ENCODE assay signal across 15 cellular contexts in genomic region chr4:76764251-76764650, GRCh38.
A peak's percentile ranks its signal among the peaks of the same experiment; 100 is the strongest.
DNase-seq lines count a peak whose midpoint lies in the region; TF ChIP-seq lines count a peak whose summit lies in the region.
"Had no signal": no experiment of that assay in that cellular context is flagged by ENCODE, and none has a peak within 500 bp of the region (broad histone marks: within the 10 kb centered on the region; RNA-seq: fewer than 3 reads in every experiment).

No MANE protein-coding gene starts in this region.

- H3K9ac ChIP-seq in SK-N-SH: no peak overlapping the region
- H3K9ac ChIP-seq: BLaER1 treated with 17β-estradiol and CSF1 and Interleukin-3, amounts not matched to agents 10 nM and 100 nM had no signal

- peaks cover 16% of the 10 kb centered on the region for H3K36me3 Mint-ChIP-seq in neural crest cell (ENCODE audit: low read depth)
- H3K36me3 Mint-ChIP-seq in activated T-helper 1 cell treated with anti-CD3 and anti-CD28 coated beads, Interleukin-12 subunit alpha, Interleukin-12 subunit beta, Interleukin-2, Interleukin-4 antibody, amounts not matched to agents 30 ng/mL and 10 ng/mL and 1 ng/mL, durations not matched to agents 14 hours and 24 hours and 36 hours (ENCODE audit: low read depth): no peaks in the 10 kb centered on the region
- H3K36me3 Mint-ChIP-seq: memory B cell had no signal

- H3K27me3 ChIP-seq in SK-N-SH (ENCODE audit: insufficient read depth) (no peaks in the 10 kb centered on the region), A673 (replicated peaks; ENCODE audit: insufficient read depth, low read depth, low read length, poor library complexity) (no peaks in the 10 kb centered on the region)
- H3K27me3 ChIP-seq: BLaER1 treated with 17β-estradiol and CSF1 and Interleukin-3, amounts not matched to agents 10 nM and 100 nM; body of pancreas had no signal

- H2AFZ ChIP-seq in SK-N-SH (ENCODE audit: low read depth): no peak overlapping the region

- H3F3A ChIP-seq in SK-N-SH (replicated peaks; ENCODE audit: insufficient read depth): peaks cover 19% of the 10 kb centered on the region

- CTCF ChIA-PET in SK-N-SH (lab: Yijun Ruan, JAX): no interaction called here
- CTCF ChIA-PET in A673 (lab: Charles Lee): no interaction called here

- intact Hi-C loops in A673 (cut with micrococcal nuclease; ENCODE audit: unreplicated experiment): no loop called here
- intact Hi-C loops in activated T-helper 1 cell treated with anti-CD3 and anti-CD28 coated beads, Interleukin-12 subunit alpha, Interleukin-12 subunit beta, Interleukin-2, Interleukin-4 antibody, amounts not matched to agents 30 ng/mL and 10 ng/mL and 1 ng/mL, durations not matched to agents 14 hours and 24 hours and 36 hours (cut with micrococcal nuclease): no loop called here

- no peak; a peak in 1 of 4 replicates for TF ChIP-seq EP300 in SK-N-SH (IDR thresholded peaks at IDR 0.05; ENCODE audit: borderline replicate concordance in 1 of 2, low read depth in 1 of 2, low read length in 1 of 2)

- H3K79me2 ChIP-seq in SK-N-SH (ENCODE audit: insufficient read depth): peaks cover 18% of the 10 kb centered on the region; the same call in 1 of the 2 replicates

- H3K27me3 Mint-ChIP-seq in neural crest cell (ENCODE audit: low read depth): no peaks in the 10 kb centered on the region
- H3K27me3 Mint-ChIP-seq in activated T-helper 1 cell treated with anti-CD3 and anti-CD28 coated beads, Interleukin-12 subunit alpha, Interleukin-12 subunit beta, Interleukin-2, Interleukin-4 antibody, amounts not matched to agents 30 ng/mL and 10 ng/mL and 1 ng/mL, durations not matched to agents 14 hours and 24 hours and 36 hours (ENCODE audit: insufficient read depth): peaks cover 6% of the 10 kb centered on the region

- no peak for TF ChIP-seq RAD21 in SK-N-SH (IDR thresholded peaks at IDR 0.05; ENCODE audit: low read length)

- no peaks in the 10 kb centered on the region for H4K20me1 ChIP-seq in SK-N-SH (ENCODE audit: insufficient read depth)
- H4K20me1 ChIP-seq: BLaER1 treated with 17β-estradiol and CSF1 and Interleukin-3, amounts not matched to agents 10 nM and 100 nM had no signal

- H3K4me3 ChIP-seq in SK-N-SH (ENCODE audit: low read depth in 2 of 2, low read length in 1 of 2) (no peak overlapping the region), A673 (ENCODE audit: low read depth, low read length, poor library complexity, severe bottlenecking) (no peak overlapping the region)
- H3K4me3 ChIP-seq: BLaER1 treated with 17β-estradiol and CSF1 and Interleukin-3, amounts not matched to agents 10 nM and 100 nM; body of pancreas; prostate gland had no signal

- POLR2A ChIA-PET in SK-N-SH (lab: Yijun Ruan, JAX) (no interaction called here), A673 (lab: Charles Lee; ENCODE audit: low non-redundant PET) (no interaction called here)

- BruUV-seq in A673 (replicated peaks; lab: Mats Ljungman, UMichigan): no TSS peak

- H3K9me2 ChIP-seq in SK-N-SH: no peaks in the 10 kb centered on the region

- H3K36me3 ChIP-seq in SK-N-SH (replicated peaks in 1 of 2; ENCODE audit: control insufficient read depth in 1 of 2, insufficient read depth in 2 of 2, low read length in 1 of 2) (peaks cover 47 to 51% of the 10 kb centered on the region in 2 experiments), A673 (ENCODE audit: insufficient read depth, low read length, poor library complexity, severe bottlenecking) (no peaks in the 10 kb centered on the region)
- H3K36me3 ChIP-seq: prostate gland had no signal

- no peak overlapping the region for H3K4me3 Mint-ChIP-seq in neural crest cell
- no peak overlapping the region for H3K4me3 Mint-ChIP-seq in activated T-helper 1 cell treated with anti-CD3 and anti-CD28 coated beads, Interleukin-12 subunit alpha, Interleukin-12 subunit beta, Interleukin-2, Interleukin-4 antibody, amounts not matched to agents 30 ng/mL and 10 ng/mL and 1 ng/mL, durations not matched to agents 14 hours and 24 hours and 36 hours
- H3K4me3 Mint-ChIP-seq: activated CD4-positive, alpha-beta T cell treated with anti-CD3 and anti-CD28 coated beads, Interleukin-2, amount 10 ng/mL, durations not matched to agents 24 days and 14 days; memory B cell had no signal

- DNase-seq in ELF-1 (ENCODE audit: low read depth, low spot score): peak; percentile 27
- no peak for DNase-seq in SK-N-SH
- DNase-seq in fibroblast of gingiva (ENCODE audit: low read depth): peak; percentile 65
- DNase-seq in neural crest cell (ENCODE audit: low read depth, low spot score): no peak
- no peak for DNase-seq in A673 (ENCODE audit: low spot score)
- no peak for DNase-seq in activated T-helper 1 cell treated with anti-CD3 and anti-CD28 coated beads, Interleukin-12 subunit alpha, Interleukin-12 subunit beta, Interleukin-2, Interleukin-4 antibody, amounts not matched to agents 30 ng/mL and 10 ng/mL and 1 ng/mL, durations not matched to agents 14 hours and 24 hours and 36 hours (ENCODE audit: low spot score)
- no peak for DNase-seq in SW480 (ENCODE audit: low spot score)
- DNase-seq in activated effector memory CD4-positive, alpha-beta T cell treated with anti-CD3 and anti-CD28 coated beads, Interleukin-2, amount 50 U/mL, for 16 hours: no peak
- DNase-seq: activated CD4-positive, alpha-beta T cell treated with anti-CD3 and anti-CD28 coated beads, Interleukin-2, amount 10 ng/mL, durations not matched to agents 24 days and 14 days; activated T-cell treated with anti-CD3 and anti-CD28 coated beads, Interleukin-2, amount 50 U/mL, for 48 hours; body of pancreas; stimulated activated naive CD4-positive, alpha-beta T cell treated with Interleukin-2 at 50 U/mL for 16 hours had no signal

- H3K4me2 ChIP-seq in SK-N-SH: no peak overlapping the region
- H3K4me2 ChIP-seq: BLaER1 treated with 17β-estradiol and CSF1 and Interleukin-3, amounts not matched to agents 10 nM and 100 nM had no signal

- 56% methylated on average over 1 of the region's 1 CpG for WGBS in SK-N-SH (ENCODE audit: low lambda C conversion rate)

- H3K9me3 Mint-ChIP-seq in neural crest cell: no peaks in the 10 kb centered on the region
- H3K9me3 Mint-ChIP-seq in activated T-helper 1 cell treated with anti-CD3 and anti-CD28 coated beads, Interleukin-12 subunit alpha, Interleukin-12 subunit beta, Interleukin-2, Interleukin-4 antibody, amounts not matched to agents 30 ng/mL and 10 ng/mL and 1 ng/mL, durations not matched to agents 14 hours and 24 hours and 36 hours: no peaks in the 10 kb centered on the region
- H3K9me3 Mint-ChIP-seq: activated CD4-positive, alpha-beta T cell treated with anti-CD3 and anti-CD28 coated beads, Interleukin-2, amount 10 ng/mL, durations not matched to agents 24 days and 14 days; memory B cell had no signal

- H3K27ac ChIP-seq in SK-N-SH (ENCODE audit: low read depth in 2 of 2, low read length in 1 of 2) (peak overlapping the region; percentile 61 to 62; a peak in 3 of 4 replicates), A673 (ENCODE audit: low read depth, low read length, poor library complexity, severe bottlenecking) (no peak overlapping the region)
- H3K27ac ChIP-seq: BLaER1 treated with 17β-estradiol and CSF1 and Interleukin-3, amounts not matched to agents 10 nM and 100 nM; body of pancreas; prostate gland had no signal

- no peaks in the 10 kb centered on the region for H3K9me3 ChIP-seq in SK-N-SH
- no peaks in the 10 kb centered on the region for H3K9me3 ChIP-seq in A673 (ENCODE audit: low read depth, low read length, poor library complexity, severe bottlenecking)
- H3K9me3 ChIP-seq: BLaER1 treated with 17β-estradiol and CSF1 and Interleukin-3, amounts not matched to agents 10 nM and 100 nM; body of pancreas; prostate gland had no signal

- H3K4me1 ChIP-seq in SK-N-SH (ENCODE audit: control insufficient read depth in 1 of 2, insufficient read depth in 2 of 2, low read depth in 1 of 2, low read length in 1 of 2): peaks cover 0 to 6% of the 10 kb centered on the region in 2 experiments; a peak in 2 of 4 replicates
- no peaks in the 10 kb centered on the region for H3K4me1 ChIP-seq in A673 (ENCODE audit: insufficient read depth, low read length, poor library complexity, severe bottlenecking)
- H3K4me1 ChIP-seq: BLaER1 treated with 17β-estradiol and CSF1 and Interleukin-3, amounts not matched to agents 10 nM and 100 nM; prostate gland had no signal

- H3K4me1 Mint-ChIP-seq in neural crest cell: peaks cover 53% of the 10 kb centered on the region
- peaks cover 2% of the 10 kb centered on the region for H3K4me1 Mint-ChIP-seq in activated T-helper 1 cell treated with anti-CD3 and anti-CD28 coated beads, Interleukin-12 subunit alpha, Interleukin-12 subunit beta, Interleukin-2, Interleukin-4 antibody, amounts not matched to agents 30 ng/mL and 10 ng/mL and 1 ng/mL, durations not matched to agents 14 hours and 24 hours and 36 hours (ENCODE audit: low read depth)
- H3K4me1 Mint-ChIP-seq: activated CD4-positive, alpha-beta T cell treated with anti-CD3 and anti-CD28 coated beads, Interleukin-2, amount 10 ng/mL, durations not matched to agents 24 days and 14 days; memory B cell had no signal

- H3K27ac Mint-ChIP-seq in neural crest cell (ENCODE audit: unreplicated experiment): peak overlapping the region; percentile 21
- H3K27ac Mint-ChIP-seq in activated T-helper 1 cell treated with anti-CD3 and anti-CD28 coated beads, Interleukin-12 subunit alpha, Interleukin-12 subunit beta, Interleukin-2, Interleukin-4 antibody, amounts not matched to agents 30 ng/mL and 10 ng/mL and 1 ng/mL, durations not matched to agents 14 hours and 24 hours and 36 hours: no peak overlapping the region
- H3K27ac Mint-ChIP-seq: activated CD4-positive, alpha-beta T cell treated with anti-CD3 and anti-CD28 coated beads, Interleukin-2, amount 10 ng/mL, durations not matched to agents 24 days and 14 days; memory B cell had no signal

- TF ChIP-seq CTCF in SK-N-SH (IDR thresholded peaks at IDR 0.05) (no peak), neural crest cell (conservative IDR thresholded peaks at IDR 0.05) (no peak), A673 (conservative IDR thresholded peaks at IDR 0.05; ENCODE audit: low read depth, low read length) (no peak)

TF ChIP-seq in SK-N-SH, 30 proteins besides CTCF, POLR2A, EP300 and RAD21:
- peak; percentile 12; the same call in 1 of the 2 replicates for TF ChIP-seq ELF1 (IDR thresholded peaks at IDR 0.05)
- TF ChIP-seq NRF1 (IDR thresholded peaks at IDR 0.05; ENCODE audit: low read depth, low read length): no peak
- TF ChIP-seq TCF12 (IDR thresholded peaks at IDR 0.05): 0 out of 2 replicates have a peak, but pooled peaks have one; percentile 15
- peak; percentile 24; the same call in 1 of the 2 replicates for TF ChIP-seq TEAD4 (IDR thresholded peaks at IDR 0.05; ENCODE audit: borderline replicate concordance, insufficient read depth)
- TF ChIP-seq RXRA (IDR thresholded peaks at IDR 0.05; ENCODE audit: borderline replicate concordance, low read depth): no peak
- TF ChIP-seq USF1 (IDR thresholded peaks at IDR 0.05; ENCODE audit: borderline replicate concordance, low read depth): no peak

Comparison
In these comparisons a context has a peak if more than half of its experiments do, and no peak if none do; other contexts are left out.
1. DNase-seq: peak in ELF-1 (single experiment) and fibroblast of gingiva (single experiment); none in SK-N-SH (single experiment), neural crest cell (single experiment), A673 (single experiment), activated T-helper 1 cell treated with anti-CD3 and anti-CD28 coated beads, Interleukin-12 subunit alpha, Interleukin-12 subunit beta, Interleukin-2, Interleukin-4 antibody, amounts not matched to agents 30 ng/mL and 10 ng/mL and 1 ng/mL, durations not matched to agents 14 hours and 24 hours and 36 hours (single experiment), SW480 (single experiment) and activated effector memory CD4-positive, alpha-beta T cell treated with anti-CD3 and anti-CD28 coated beads, Interleukin-2, amount 50 U/mL, for 16 hours (single experiment).